ENCODE assay signal across 9 cellular contexts in the genomic region with DNA sequence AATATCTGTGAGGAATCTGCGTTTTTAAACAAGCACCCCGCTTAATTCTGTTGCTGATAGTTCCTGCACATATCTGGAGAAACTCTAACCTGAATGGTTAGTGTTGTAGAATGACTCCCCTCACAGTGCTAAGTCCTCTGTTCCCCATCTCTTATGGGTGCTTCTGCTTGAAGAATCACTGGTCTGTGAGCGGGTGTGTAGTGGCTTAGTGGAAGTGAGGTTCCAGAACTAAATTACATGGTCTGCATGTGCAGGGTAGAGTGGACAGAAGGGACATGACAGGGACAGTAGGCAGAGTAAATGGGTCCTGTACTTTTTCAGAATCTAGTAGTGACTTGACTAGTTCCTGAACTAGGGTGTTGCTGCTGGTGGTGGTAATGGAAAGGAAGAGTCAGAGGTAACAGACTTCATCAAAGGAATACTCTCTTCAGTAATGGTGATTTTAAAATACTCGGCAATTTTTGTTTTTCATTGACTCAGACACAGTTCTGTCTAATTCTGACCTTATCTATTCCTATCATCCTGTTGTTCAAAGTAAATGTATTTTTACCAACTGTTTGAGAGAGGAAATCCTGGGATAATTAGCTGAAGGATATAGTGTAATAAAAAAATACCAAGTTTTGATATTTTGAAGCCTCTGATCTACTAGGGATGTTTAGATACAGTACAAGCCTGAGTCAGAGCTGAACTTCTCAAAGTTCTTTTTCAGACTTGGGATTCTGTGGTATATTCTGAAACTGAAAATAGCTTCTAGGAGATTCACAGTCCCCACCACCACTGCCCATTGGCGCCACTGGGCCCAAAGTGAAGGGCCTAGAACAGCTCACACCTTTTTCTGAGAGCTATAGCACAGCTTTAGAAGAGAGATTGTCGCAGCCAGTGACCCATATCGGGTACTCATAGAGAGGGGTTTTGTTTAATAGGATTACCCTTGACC. TPM values are rescaled to one million over a fixed set of nuclear protein-coding genes. Genes with fewer than 3 reads are reported as not detected.
DNase-seq lines count a peak whose midpoint lies in the region; ATAC-seq lines count a peak whose summit lies in the region.
"Had no signal": no experiment of that assay in that cellular context is flagged by ENCODE, and none has a peak within 500 bp of the region (broad histone marks: within the 10 kb centered on the region; RNA-seq: fewer than 3 reads in every experiment).

No MANE protein-coding gene starts in this region.

- H3K36me3 Mint-ChIP-seq in T-helper 2 cell treated with Interferon-gamma antibody and Interleukin-4, amounts not matched to agents 5 μg/mL and 100 μg/mL, for 36 hours (ENCODE audit: low read depth) = peaks cover 12% of the 10 kb centered on the region

- peak; percentile 93 for ATAC-seq in HG02798 (IDR thresholded peaks at IDR 0.05; ENCODE audit: poor library complexity, unreplicated experiment)

- peaks cover 8% of the 10 kb centered on the region for H3K4me1 ChIP-seq in mesendoderm (ENCODE audit: control insufficient read depth, low read depth, low read length)

- H3K9me3 Mint-ChIP-seq in T-helper 2 cell treated with Interferon-gamma antibody and Interleukin-4, amounts not matched to agents 5 μg/mL and 100 μg/mL, for 36 hours = no peaks in the 10 kb centered on the region

- H3K27ac ChIP-seq in mesendoderm (ENCODE audit: low read depth, low read length) = no peak overlapping the region

- peaks cover 42% of the 10 kb centered on the region for H3K79me2 ChIP-seq in mesendoderm (ENCODE audit: control insufficient read depth, insufficient read depth, low read length)

- no peak overlapping the region for H3K9ac ChIP-seq in mesendoderm (ENCODE audit: low read length)

- no peak overlapping the region for H3K4me2 ChIP-seq in mesendoderm (ENCODE audit: low read length)

- peak; percentile 57 for DNase-seq in NK-92 treated with Interleukin-12 subunit alpha and Interleukin-12 subunit beta, amount 100 ng/mL, for 24 hours (lab: John Stamatoyannopoulos, UW)
- DNase-seq in NK-92 (lab: John Stamatoyannopoulos, UW; ENCODE audit: unreplicated experiment) (no peak), mesendoderm (peak; percentile 46), amygdala (lab: John Stamatoyannopoulos, UW) (no peak), HK-2 (ENCODE audit: unreplicated experiment) (no peak), NCI-H774 (lab: John Stamatoyannopoulos, UW) (no peak)
- DNase-seq in T-helper 2 cell treated with Interferon-gamma antibody and Interleukin-4, amounts not matched to agents 5 μg/mL and 100 μg/mL, for 36 hours (ENCODE audit: low spot score) = peak; percentile 41

- H3K4me3 Mint-ChIP-seq in T-helper 2 cell treated with Interferon-gamma antibody and Interleukin-4, amounts not matched to agents 5 μg/mL and 100 μg/mL, for 36 hours = peak overlapping the region; percentile 5

- no peak overlapping the region for H2BK15ac ChIP-seq in mesendoderm (replicated peaks; ENCODE audit: low read depth)

- peak overlapping the region; percentile 31 for H3K4ac ChIP-seq in mesendoderm (ENCODE audit: low read depth, low read length)

- no CpG with 5 or more reads among the region's 7 CpGs for WGBS in mesendoderm (ENCODE audit: extremely low coverage, insufficient coverage, low lambda C conversion rate)

- no peak overlapping the region for H4K5ac ChIP-seq in mesendoderm (ENCODE audit: low read length)

- no peaks in the 10 kb centered on the region for H3K36me3 ChIP-seq in mesendoderm (ENCODE audit: control insufficient read depth, insufficient read depth, low read length)

- peaks cover 13% of the 10 kb centered on the region for H3K79me1 ChIP-seq in mesendoderm (ENCODE audit: low read length)

- peak overlapping the region; percentile 39 for H3K18ac ChIP-seq in mesendoderm (ENCODE audit: low read length)

- peak overlapping the region; percentile 58 for H3K27ac Mint-ChIP-seq in T-helper 2 cell treated with Interferon-gamma antibody and Interleukin-4, amounts not matched to agents 5 μg/mL and 100 μg/mL, for 36 hours

- peaks cover 39% of the 10 kb centered on the region for H3K4me1 Mint-ChIP-seq in T-helper 2 cell treated with Interferon-gamma antibody and Interleukin-4, amounts not matched to agents 5 μg/mL and 100 μg/mL, for 36 hours (ENCODE audit: low read depth)

- no peak overlapping the region for H3K23ac ChIP-seq in mesendoderm (ENCODE audit: low read length)

- no peak overlapping the region for H2BK120ac ChIP-seq in mesendoderm (ENCODE audit: low read depth, low read length)

- H3K4me3 ChIP-seq in mesendoderm (ENCODE audit: low read length) = no peak overlapping the region
- H3K4me3 ChIP-seq: lung had no signal

- H3K27me3 Mint-ChIP-seq in T-helper 2 cell treated with Interferon-gamma antibody and Interleukin-4, amounts not matched to agents 5 μg/mL and 100 μg/mL, for 36 hours (ENCODE audit: low read depth) = peaks cover 2% of the 10 kb centered on the region

- no peak overlapping the region for H4K8ac ChIP-seq in mesendoderm (ENCODE audit: low read depth, low read length)

- H2AK5ac ChIP-seq in mesendoderm (ENCODE audit: low read length) = no peak overlapping the region

- H2BK5ac ChIP-seq in mesendoderm (ENCODE audit: low read length) = no peak overlapping the region

- no peaks in the 10 kb centered on the region for H3K27me3 ChIP-seq in mesendoderm (ENCODE audit: insufficient read depth, low read length, poor library complexity)

- no peak overlapping the region for H3K56ac ChIP-seq in mesendoderm (ENCODE audit: low read length)

RNA-seq across cellular contexts. Expression of gene FNDC3B, which starts 55.5 kb away (rescaled TPM):
- 38.9 TPM for polyA plus RNA-seq in mesendoderm (2013, experiment 1 of 2)
- polyA plus RNA-seq in mesendoderm (2013, experiment 2 of 2) = 38.3 TPM

Comparison
In these comparisons a context has a peak if more than half of its experiments do, and no peak if none do; other contexts are left out.
1. DNase-seq: peak in NK-92 treated with Interleukin-12 subunit alpha and Interleukin-12 subunit beta, amount 100 ng/mL, for 24 hours (single experiment), T-helper 2 cell treated with Interferon-gamma antibody and Interleukin-4, amounts not matched to agents 5 μg/mL and 100 μg/mL, for 36 hours (single experiment) and mesendoderm (single experiment); none in NK-92 (single experiment), amygdala (0 of 56), HK-2 (single experiment) and NCI-H774 (single experiment).